ENCODE assay signal across 34 cellular contexts in genomic region chr2:233538741-233539140, GRCh38.
"Had no signal": no experiment of that assay in that cellular context is flagged by ENCODE, and none has a peak within 500 bp of the region (broad histone marks: within the 10 kb centered on the region; RNA-seq: fewer than 3 reads in every experiment).

No MANE protein-coding gene starts in this region.

- DNase-seq: Karpas-422, Kasumi-1, KG1, MG63, MV-4-11, NCI-H1048, NCI-H1092, NCI-H1092 treated with DMSO at 0.1 percent for 48 hours, NCI-H1105, NCI-H1105 treated with DMSO at 0.1 percent for 48 hours, NCI-H1417, NCI-H1417 treated with DMSO at 0.1 percent for 48 hours, NCI-H1436, NCI-H1436 treated with DMSO at 0.1 percent for 48 hours, NCI-H146, NCI-H1694, NCI-H1694 treated with DMSO at 0.1 percent for 48 hours, NCI-H187, NCI-H187 treated with DMSO at 0.1 percent for 48 hours, NCI-H1930, NCI-H2029, NCI-H2029 treated with DMSO at 0.1 percent for 48 hours, NCI-H2081, NCI-H2081 treated with DMSO at 0.1 percent for 48 hours, NCI-H2107, NCI-H2171, NCI-H2171 treated with DMSO at 0.1 percent for 48 hours, NCI-H2227 treated with DMSO at 0.1 percent for 48 hours, NCI-H226, NCI-H345, NCI-H446, NCI-H446 treated with DMSO at 0.1 percent for 48 hours, NCI-H510A had no signal

- H3K4me3 ChIP-seq: MG63 had no signal

- H3K9me3 ChIP-seq: MG63 had no signal

- H3K9ac ChIP-seq: KMS-11 had no signal

- H3K27ac ChIP-seq: KMS-11 had no signal

- H3K4me2 ChIP-seq: KMS-11 had no signal

- H3K27me3 ChIP-seq: MG63 had no signal
